Comparison of ENCODE assay signal across 9 cellular contexts in genomic region chr9:93670208-93671029, GRCh38.
DNase-seq lines count a peak whose midpoint lies in the region; ATAC-seq and TF ChIP-seq lines count a peak whose summit lies in the region.
"Had no signal": no experiment of that assay in that cellular context is flagged by ENCODE, and none has a peak within 500 bp of the region (broad histone marks: within the 10 kb centered on the region; RNA-seq: fewer than 3 reads in every experiment).

No MANE protein-coding gene starts in this region.

- H3K36me3 Mint-ChIP-seq in activated CD8-positive, alpha-beta T cell treated with anti-CD3 and anti-CD28 coated beads, Interleukin-2, amount 10 ng/mL, durations not matched to agents 7 days and 5 days (ENCODE audit: low read depth) = peaks cover 5% of the 10 kb centered on the region

- no peak overlapping the region for H3K27ac ChIP-seq in heart left ventricle
- no peak overlapping the region for H3K27ac ChIP-seq in testis
- no peak overlapping the region for H3K27ac ChIP-seq in effector memory CD4-positive, alpha-beta T cell (ENCODE audit: insufficient read depth, low read length, poor library complexity, severe bottlenecking)

- H3K4me3 Mint-ChIP-seq in activated CD8-positive, alpha-beta T cell treated with anti-CD3 and anti-CD28 coated beads, Interleukin-2, amount 10 ng/mL, durations not matched to agents 7 days and 5 days = no peak overlapping the region

- H3K4me1 ChIP-seq in heart left ventricle (peaks cover 0 to 13% (median 0%) of the 10 kb centered on the region in 12 donors), testis (no peaks in the 10 kb centered on the region)
- no peaks in the 10 kb centered on the region for H3K4me1 ChIP-seq in effector memory CD4-positive, alpha-beta T cell (ENCODE audit: control insufficient read depth, insufficient read depth, low read length, poor library complexity, severe bottlenecking)

- intact Hi-C loops in heart left ventricle (cut with DNase I) = no loop called here
- intact Hi-C loops in testis (cut with DNase I; ENCODE audit: low total_unique reads) = no loop called here

- H3K4me3 ChIP-seq in heart left ventricle = no peak overlapping the region
- no peak overlapping the region for H3K4me3 ChIP-seq in testis
- H3K4me3 ChIP-seq in effector memory CD4-positive, alpha-beta T cell (ENCODE audit: insufficient read depth, low read depth, low read length, poor library complexity, severe bottlenecking) = no peak overlapping the region

- TF ChIP-seq POLR2A in heart left ventricle (IDR thresholded peaks at IDR 0.05) = no peak
- no peak for TF ChIP-seq POLR2A in testis (IDR thresholded peaks at IDR 0.05)

- peak; percentile 20 for ATAC-seq in activated CD8-positive, alpha-beta T cell treated with anti-CD3 and anti-CD28 coated beads, Interleukin-2, amount 10 ng/mL, durations not matched to agents 7 days and 5 days
- ATAC-seq in heart left ventricle = no peak

- H3K27me3 Mint-ChIP-seq in activated CD8-positive, alpha-beta T cell treated with anti-CD3 and anti-CD28 coated beads, Interleukin-2, amount 10 ng/mL, durations not matched to agents 7 days and 5 days (ENCODE audit: low read depth) = no peaks in the 10 kb centered on the region

- no peaks in the 10 kb centered on the region for H3K9me3 ChIP-seq in heart left ventricle
- no peaks in the 10 kb centered on the region for H3K9me3 ChIP-seq in testis
- no peaks in the 10 kb centered on the region for H3K9me3 ChIP-seq in effector memory CD4-positive, alpha-beta T cell (ENCODE audit: control insufficient read depth, low read length)

- no peak overlapping the region for H3K27ac Mint-ChIP-seq in activated CD8-positive, alpha-beta T cell treated with anti-CD3 and anti-CD28 coated beads, Interleukin-2, amount 10 ng/mL, durations not matched to agents 7 days and 5 days

- CTCF ChIA-PET in activated CD8-positive, alpha-beta T cell treated with anti-CD3 and anti-CD28 coated beads, Interleukin-2, amount 10 ng/mL, durations not matched to agents 7 days and 5 days (lab: Charles Lee) = no interaction called here

- H3K36me3 ChIP-seq in heart left ventricle (peaks cover 0 to 47% (median 36%) of the 10 kb centered on the region in 9 donors), testis (ENCODE audit: low read depth, missing control alignments) (no peaks in the 10 kb centered on the region)
- H3K36me3 ChIP-seq in effector memory CD4-positive, alpha-beta T cell (ENCODE audit: control insufficient read depth, insufficient read depth, low read length) = peaks cover 24% of the 10 kb centered on the region

- WGBS in heart left ventricle, 4 donors = 82 to 89% (median 86%) methylated on average over 8 of the region's 8 CpGs
- 80 to 82% methylated on average over 4 to 8 of the region's 8 CpGs for WGBS in testis, 2 donors

- POLR2A ChIA-PET in activated CD8-positive, alpha-beta T cell treated with anti-CD3 and anti-CD28 coated beads, Interleukin-2, amount 10 ng/mL, durations not matched to agents 7 days and 5 days (lab: Charles Lee) = no interaction called here

- no peaks in the 10 kb centered on the region for H3K27me3 ChIP-seq in heart left ventricle
- no peaks in the 10 kb centered on the region for H3K27me3 ChIP-seq in testis
- H3K27me3 ChIP-seq in effector memory CD4-positive, alpha-beta T cell (replicated peaks; ENCODE audit: control insufficient read depth, insufficient read depth, low read length, poor library complexity, severe bottlenecking) = no peaks in the 10 kb centered on the region

- no peaks in the 10 kb centered on the region for H3K4me1 Mint-ChIP-seq in activated CD8-positive, alpha-beta T cell treated with anti-CD3 and anti-CD28 coated beads, Interleukin-2, amount 10 ng/mL, durations not matched to agents 7 days and 5 days (ENCODE audit: low read depth)

- no peaks in the 10 kb centered on the region for H3K9me3 Mint-ChIP-seq in activated CD8-positive, alpha-beta T cell treated with anti-CD3 and anti-CD28 coated beads, Interleukin-2, amount 10 ng/mL, durations not matched to agents 7 days and 5 days (ENCODE audit: insufficient read depth)

- TF ChIP-seq CTCF in heart left ventricle (IDR thresholded peaks at IDR 0.05) (no peak), testis (IDR thresholded peaks at IDR 0.05) (no peak)

- DNase-seq in activated CD4-positive, alpha-beta T cell treated with anti-CD3 and anti-CD28 coated beads for 48 hours = peak; percentile 33
- no peak for DNase-seq in activated CD4-positive, alpha-beta T cell treated with anti-CD3 and anti-CD28 coated beads, Interleukin-2, amount 50 U/mL, for 4 hours
- no peak for DNase-seq in activated CD8-positive, alpha-beta T cell treated with anti-CD3 and anti-CD28 coated beads, Interleukin-2, amount 10 ng/mL, durations not matched to agents 7 days and 5 days
- DNase-seq in heart left ventricle = peak in 4 of 5 donors; percentile 4 to 49 (median 18)
- peak; percentile 8 for DNase-seq in testis
- DNase-seq in effector CD4-positive, alpha-beta T cell = no peak
- no peak for DNase-seq in effector memory CD4-positive, alpha-beta T cell
- DNase-seq in NCI-H2196 (lab: John Stamatoyannopoulos, UW; ENCODE audit: unreplicated experiment) = no peak
- DNase-seq: stimulated activated CD4-positive, alpha-beta T cell treated with anti-CD3 and anti-CD28 coated beads, Interleukin-12 subunit alpha, Interleukin-12 subunit beta, amount 100 ng/mL, for 4 hours had no signal

Comparison
In these comparisons a context has a peak if more than half of its experiments do, and no peak if none do; other contexts are left out.
1. DNase-seq: peak in activated CD4-positive, alpha-beta T cell treated with anti-CD3 and anti-CD28 coated beads for 48 hours (single experiment), heart left ventricle (4 of 5) and testis (single experiment); none in activated CD4-positive, alpha-beta T cell treated with anti-CD3 and anti-CD28 coated beads, Interleukin-2, amount 50 U/mL, for 4 hours (0 of 2), activated CD8-positive, alpha-beta T cell treated with anti-CD3 and anti-CD28 coated beads, Interleukin-2, amount 10 ng/mL, durations not matched to agents 7 days and 5 days (single experiment), effector CD4-positive, alpha-beta T cell (single experiment), effector memory CD4-positive, alpha-beta T cell (0 of 3) and NCI-H2196 (single experiment).